In genomic region chr3:153624310-153625030, GRCh38 we compare ENCODE assay signal across 13 cellular contexts.
DNase-seq lines count a peak whose midpoint lies in the region; ATAC-seq and TF ChIP-seq lines count a peak whose summit lies in the region.
"Had no signal": no experiment of that assay in that cellular context is flagged by ENCODE, and none has a peak within 500 bp of the region (broad histone marks: within the 10 kb centered on the region; RNA-seq: fewer than 3 reads in every experiment).

No MANE protein-coding gene starts in this region.

- H3K4me1 Mint-ChIP-seq in T-cell (peaks cover 64 to 81% (median 76%) of the 10 kb centered on the region in 3 donors), type B pancreatic cell (ENCODE audit: unreplicated experiment) (no peaks in the 10 kb centered on the region)
- H3K4me1 Mint-ChIP-seq in activated T-cell treated with anti-CD3 and anti-CD28 coated beads, Interleukin-2, amount 50 U/mL, for 72 hours (ENCODE audit: low read depth) = peaks cover 80% of the 10 kb centered on the region

- H3K27ac Mint-ChIP-seq in T-cell (peak overlapping the region; percentile 96), type B pancreatic cell (no peak overlapping the region)
- peak overlapping the region; percentile 100 for H3K27ac Mint-ChIP-seq in activated T-cell treated with anti-CD3 and anti-CD28 coated beads, Interleukin-2, amount 50 U/mL, for 72 hours
- H3K27ac Mint-ChIP-seq: dendritic cell treated with granulocyte-macrophage colony-stimulating factor and Interleukin-4, amounts not matched to agents 40 ng/mL and 50 ng/mL, for 4 days had no signal

- peak; percentile 56 to 85 (median 63) for ATAC-seq in T-cell (replicated peaks in 1 of 4)
- peak; percentile 67 to 77 for ATAC-seq in activated T-cell treated with anti-CD3 and anti-CD28 coated beads, Interleukin-2, amount 50 U/mL, for 72 hours (replicated peaks in 1 of 2)

- TF ChIP-seq CTCF in GM06990 (IDR thresholded peaks at IDR 0.05; ENCODE audit: insufficient read depth, low read length, poor library complexity, severe bottlenecking) (no peak), type B pancreatic cell (conservative IDR thresholded peaks at IDR 0.05) (no peak), ascending aorta (IDR thresholded peaks at IDR 0.05) (no peak)

- H3K9me3 Mint-ChIP-seq in T-cell = peaks cover 0 to 5% (median 3%) of the 10 kb centered on the region in 3 donors
- H3K9me3 Mint-ChIP-seq in activated T-cell treated with anti-CD3 and anti-CD28 coated beads, Interleukin-2, amount 50 U/mL, for 72 hours = peaks cover 2 to 3% of the 10 kb centered on the region in 2 donors
- no peaks in the 10 kb centered on the region for H3K9me3 Mint-ChIP-seq in type B pancreatic cell
- H3K9me3 Mint-ChIP-seq: dendritic cell treated with granulocyte-macrophage colony-stimulating factor and Interleukin-4, amounts not matched to agents 40 ng/mL and 50 ng/mL, for 4 days had no signal

- H3K4me3 Mint-ChIP-seq in T-cell (peak overlapping the region; percentile 13 to 67 (median 45)), type B pancreatic cell (no peak overlapping the region)
- H3K4me3 Mint-ChIP-seq in activated T-cell treated with anti-CD3 and anti-CD28 coated beads, Interleukin-2, amount 50 U/mL, for 72 hours = peak overlapping the region; percentile 57 to 95
- H3K4me3 Mint-ChIP-seq: dendritic cell treated with granulocyte-macrophage colony-stimulating factor and Interleukin-4, amounts not matched to agents 40 ng/mL and 50 ng/mL, for 4 days had no signal

- CTCF ChIA-PET in T-cell (lab: Charles Lee) = interaction anchor here in 1 of 2 donors (0.6 to 1.3 kb wide), 3 partner anchors 459 to 514 kb away, joined by 3 to 4 read pairs (median 4); no protein-coding TSS in a partner anchor

- H3K36me3 ChIP-seq in GM06990 (ENCODE audit: control insufficient read depth, insufficient read depth, low read length) = no peaks in the 10 kb centered on the region
- H3K36me3 ChIP-seq in ascending aorta = no peaks in the 10 kb centered on the region

- H3K27me3 Mint-ChIP-seq in T-cell (no peaks in the 10 kb centered on the region), type B pancreatic cell (no peaks in the 10 kb centered on the region)
- H3K27me3 Mint-ChIP-seq in activated T-cell treated with anti-CD3 and anti-CD28 coated beads, Interleukin-2, amount 50 U/mL, for 72 hours (ENCODE audit: low read depth) = no peaks in the 10 kb centered on the region
- H3K27me3 Mint-ChIP-seq: dendritic cell treated with granulocyte-macrophage colony-stimulating factor and Interleukin-4, amounts not matched to agents 40 ng/mL and 50 ng/mL, for 4 days had no signal

- DNase-seq in GM06990 (ENCODE audit: extremely low read depth, insufficient read length) = peak; percentile 28
- DNase-seq in T-cell = peak in 31 of 34 experiments; percentile 9 to 65 (median 26)
- peak; percentile 43 to 57 for DNase-seq in activated T-cell treated with anti-CD3 and anti-CD28 coated beads, Interleukin-2, amount 50 U/mL, for 72 hours
- DNase-seq in myocyte (ENCODE audit: low read depth) = peak; percentile 44
- no peak for DNase-seq in type B pancreatic cell (ENCODE audit: extremely low spot score, unreplicated experiment)
- no peak for DNase-seq in NCI-H1105 treated with DMSO at 0.1 percent for 48 hours (lab: John Stamatoyannopoulos, UW)
- DNase-seq in ascending aorta (ENCODE audit: low spot score in 2 of 2) = no peak
- no peak for DNase-seq in HK-2 (ENCODE audit: unreplicated experiment)
- DNase-seq: activated CD4-positive, CD25-positive, alpha-beta regulatory T cell; GOT3; NCI-H1092 treated with DMSO at 0.1 percent for 48 hours; NCI-H510A treated with DMSO at 0.1 percent for 48 hours had no signal

- intact Hi-C loops in ascending aorta (cut with DNase I) = no loop called here

- POLR2A ChIA-PET in T-cell (lab: Charles Lee) = no interaction called here

- H3K27me3 ChIP-seq in GM06990 (replicated peaks; ENCODE audit: control insufficient read depth, insufficient read depth, low read length) = no peaks in the 10 kb centered on the region
- no peaks in the 10 kb centered on the region for H3K27me3 ChIP-seq in ascending aorta

- H3K4me1 ChIP-seq in ascending aorta = no peaks in the 10 kb centered on the region

- H3K36me3 Mint-ChIP-seq in T-cell (no peaks in the 10 kb centered on the region), type B pancreatic cell (no peaks in the 10 kb centered on the region)
- peaks cover 4 to 10% of the 10 kb centered on the region in 2 donors for H3K36me3 Mint-ChIP-seq in activated T-cell treated with anti-CD3 and anti-CD28 coated beads, Interleukin-2, amount 50 U/mL, for 72 hours (ENCODE audit: insufficient read depth in 2 of 2)

- peaks cover 0 to 4% of the 10 kb centered on the region in 2 donors for H3K9me3 ChIP-seq in ascending aorta

- H3K4me3 ChIP-seq in GM06990 (replicated peaks; ENCODE audit: low read depth, low read length) = no peak overlapping the region
- no peak overlapping the region for H3K4me3 ChIP-seq in ascending aorta

- no peak overlapping the region for H3K27ac ChIP-seq in ascending aorta

Comparison
In these comparisons a context has a peak if more than half of its experiments do, and no peak if none do; other contexts are left out.
1. DNase-seq: peak in GM06990 (single experiment), T-cell (31 of 34), activated T-cell treated with anti-CD3 and anti-CD28 coated beads, Interleukin-2, amount 50 U/mL, for 72 hours (2 of 2) and myocyte (single experiment); none in type B pancreatic cell (single experiment), NCI-H1105 treated with DMSO at 0.1 percent for 48 hours (single experiment), ascending aorta (0 of 2) and HK-2 (single experiment).